ENCODE assay signal across 8 cellular contexts in genomic region chr5:173057062-173057924, GRCh38. TPM values are rescaled to one million over a fixed set of nuclear protein-coding genes. Genes with fewer than 3 reads are reported as not detected.
DNase-seq lines count a peak whose midpoint lies in the region; ATAC-seq and TF ChIP-seq lines count a peak whose summit lies in the region.

No MANE protein-coding gene starts in this region.

- peaks cover 13 to 37% of the 10 kb centered on the region in 2 donors for H3K4me1 ChIP-seq in left lung

- H3K4me3 ChIP-seq in left lung, result peak overlapping the region; percentile 100

- DNase-seq in NCI-H69 (lab: John Stamatoyannopoulos, UW), result peak; percentile 99
- peak; percentile 99 for DNase-seq in activated CD4-positive, alpha-beta T cell treated with anti-CD3 and anti-CD28 coated beads, Interleukin-2, amount 50 U/mL, for 1 hour
- peak; percentile 98 for DNase-seq in dedifferentiated amniotic fluid mesenchymal stem cell (ENCODE audit: extremely low spot score)
- peak; percentile 98 to 99 for DNase-seq in left lung
- peak; percentile 98 for DNase-seq in stimulated activated CD4-positive, alpha-beta T cell treated with anti-CD3 and anti-CD28 coated beads, Interleukin-2, amount 100 ng/mL, for 4 hours (ENCODE audit: low read depth)

- intact Hi-C loops in left lung (cut with DNase I), result no loop called here

- H3K27ac ChIP-seq in C4-2B, result peak overlapping the region; percentile 75
- H3K27ac ChIP-seq in left lung, result peak overlapping the region; percentile 98 to 99

- H3K9me3 ChIP-seq in left lung, result no peaks in the 10 kb centered on the region

- no peak; the same call in 1 of the 2 replicates for TF ChIP-seq CTCF in C4-2B (conservative IDR thresholded peaks at IDR 0.05)
- TF ChIP-seq CTCF in left lung (IDR thresholded peaks at IDR 0.05), result no peak

- H3K36me3 ChIP-seq in left lung, result no peaks in the 10 kb centered on the region

- H3K27me3 ChIP-seq in left lung, result no peaks in the 10 kb centered on the region

- ATAC-seq in GM19372 (IDR thresholded peaks at IDR 0.05; ENCODE audit: low read depth, unreplicated experiment), result peak; percentile 77
- ATAC-seq in HG03521 (IDR thresholded peaks at IDR 0.05; ENCODE audit: unreplicated experiment), result peak; percentile 77
- ATAC-seq in left lung, result peak; percentile 96

RNA-seq across cellular contexts. Expression of gene CREBRF, which starts 1.1 kb away (rescaled TPM):
- 10 to 100 TPM; 21.9 to 34.4 TPM for total RNA-seq in left lung

Comparison
In these comparisons a context has a peak if more than half of its experiments do, and no peak if none do; other contexts are left out.
1. Peak in every context shown above with its lines: DNase-seq, ATAC-seq, H3K4me3 ChIP-seq and H3K27ac ChIP-seq.